In genomic region chr2:222594679-222595078, GRCh38 we compare ENCODE assay signal across 16 cellular contexts.
DNase-seq lines count a peak whose midpoint lies in the region; ATAC-seq and TF ChIP-seq lines count a peak whose summit lies in the region.
"Had no signal": no experiment of that assay in that cellular context is flagged by ENCODE, and none has a peak within 500 bp of the region (broad histone marks: within the 10 kb centered on the region; RNA-seq: fewer than 3 reads in every experiment).

No MANE protein-coding gene starts in this region.

- no peaks in the 10 kb centered on the region for H3K9me3 Mint-ChIP-seq in endothelial cell (ENCODE audit: unreplicated experiment)
- H3K9me3 Mint-ChIP-seq: activated T-helper 17 cell treated with anti-CD3 and anti-CD28 coated beads, Interleukin-2, amount 50 U/mL, for 72 hours had no signal

- no peaks in the 10 kb centered on the region for H3K4me1 Mint-ChIP-seq in endothelial cell (ENCODE audit: unreplicated experiment)
- H3K4me1 Mint-ChIP-seq: activated T-helper 17 cell treated with anti-CD3 and anti-CD28 coated beads, Interleukin-2, amount 50 U/mL, for 72 hours; naive B cell had no signal

- no peak for ATAC-seq in HG02798 (IDR thresholded peaks at IDR 0.05; ENCODE audit: poor library complexity, unreplicated experiment)
- ATAC-seq: activated T-helper 17 cell treated with anti-CD3 and anti-CD28 coated beads, Interleukin-2, amount 50 U/mL, for 72 hours; GM12878 had no signal

- H3K27me3 Mint-ChIP-seq in endothelial cell (ENCODE audit: unreplicated experiment): no peaks in the 10 kb centered on the region
- H3K27me3 Mint-ChIP-seq: activated T-helper 17 cell treated with anti-CD3 and anti-CD28 coated beads, Interleukin-2, amount 50 U/mL, for 72 hours; naive B cell had no signal

- no peaks in the 10 kb centered on the region for H3K36me3 Mint-ChIP-seq in endothelial cell (ENCODE audit: low read depth, unreplicated experiment)

- no peak overlapping the region for H3K4me3 Mint-ChIP-seq in endothelial cell (ENCODE audit: unreplicated experiment)
- H3K4me3 Mint-ChIP-seq: activated T-helper 17 cell treated with anti-CD3 and anti-CD28 coated beads, Interleukin-2, amount 50 U/mL, for 72 hours; naive B cell had no signal

- TF ChIP-seq CTCF in endothelial cell (IDR thresholded peaks at IDR 0.05; ENCODE audit: unreplicated experiment): no peak

- no peak overlapping the region for H3K27ac Mint-ChIP-seq in endothelial cell (ENCODE audit: unreplicated experiment)
- H3K27ac Mint-ChIP-seq: activated T-helper 17 cell treated with anti-CD3 and anti-CD28 coated beads, Interleukin-2, amount 50 U/mL, for 72 hours had no signal

- DNase-seq in EL (peak; percentile 50), SW480 (ENCODE audit: low spot score) (peak; percentile 30), fibroblast of the conjunctiva (ENCODE audit: low read depth) (peak; percentile 55), renal cortical epithelial cell (ENCODE audit: low read depth) (peak; percentile 83), NCI-H510A (lab: John Stamatoyannopoulos, UW) (no peak), NOMO-1 (lab: John Stamatoyannopoulos, UW; ENCODE audit: unreplicated experiment in 2 of 2) (no peak), endothelial cell (ENCODE audit: low spot score) (no peak)
- DNase-seq: activated CD4-positive, CD25-positive, alpha-beta regulatory T cell treated with anti-CD3 and anti-CD28 coated beads, Interleukin-2, amount 50 U/mL, for 72 hours; Kasumi-1; naive B cell; NCI-H446 treated with DMSO at 0.1 percent for 48 hours; SHP77; stimulated activated CD4-positive, alpha-beta T cell treated with anti-CD3 and anti-CD28 coated beads, Interleukin-12 subunit alpha, Interleukin-12 subunit beta, amount 100 ng/mL, for 4 hours had no signal

Comparison
In these comparisons a context has a peak if more than half of its experiments do, and no peak if none do; other contexts are left out.
1. DNase-seq: peak in EL (single experiment), SW480 (single experiment), fibroblast of the conjunctiva (single experiment) and renal cortical epithelial cell (single experiment); none in NCI-H510A (single experiment), NOMO-1 (0 of 2) and endothelial cell (single experiment).